ENCODE assay signal across 1 cellular context in the genomic region with DNA sequence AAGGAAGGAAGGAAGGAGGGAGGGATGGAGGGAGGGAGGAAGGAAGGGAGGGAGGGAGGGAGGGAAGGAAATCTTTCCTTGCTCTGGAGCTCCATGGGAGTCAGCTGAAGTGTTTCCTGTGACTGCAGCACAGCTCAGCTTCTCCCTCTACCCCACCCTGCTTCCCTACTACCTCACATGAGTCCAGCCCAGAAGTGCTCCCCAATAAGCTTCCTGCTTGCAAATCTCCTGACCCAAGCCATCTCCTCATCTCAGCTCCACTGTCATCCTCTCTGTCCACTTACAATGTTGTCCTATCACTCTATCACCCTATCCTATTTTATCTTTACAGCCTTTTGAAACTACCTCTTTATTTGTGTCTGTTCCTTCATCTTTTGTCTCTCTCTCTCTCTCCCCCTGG.
A peak's percentile ranks its signal among the peaks of the same experiment; 100 is the strongest.
TF ChIP-seq lines count a peak whose summit lies in the region.

No MANE protein-coding gene starts in this region.

TF ChIP-seq in HEK293, 187 proteins besides CTCF, POLR2A, EP300 and RAD21 (continued from another document):
- TF ChIP-seq, protein P1, sequence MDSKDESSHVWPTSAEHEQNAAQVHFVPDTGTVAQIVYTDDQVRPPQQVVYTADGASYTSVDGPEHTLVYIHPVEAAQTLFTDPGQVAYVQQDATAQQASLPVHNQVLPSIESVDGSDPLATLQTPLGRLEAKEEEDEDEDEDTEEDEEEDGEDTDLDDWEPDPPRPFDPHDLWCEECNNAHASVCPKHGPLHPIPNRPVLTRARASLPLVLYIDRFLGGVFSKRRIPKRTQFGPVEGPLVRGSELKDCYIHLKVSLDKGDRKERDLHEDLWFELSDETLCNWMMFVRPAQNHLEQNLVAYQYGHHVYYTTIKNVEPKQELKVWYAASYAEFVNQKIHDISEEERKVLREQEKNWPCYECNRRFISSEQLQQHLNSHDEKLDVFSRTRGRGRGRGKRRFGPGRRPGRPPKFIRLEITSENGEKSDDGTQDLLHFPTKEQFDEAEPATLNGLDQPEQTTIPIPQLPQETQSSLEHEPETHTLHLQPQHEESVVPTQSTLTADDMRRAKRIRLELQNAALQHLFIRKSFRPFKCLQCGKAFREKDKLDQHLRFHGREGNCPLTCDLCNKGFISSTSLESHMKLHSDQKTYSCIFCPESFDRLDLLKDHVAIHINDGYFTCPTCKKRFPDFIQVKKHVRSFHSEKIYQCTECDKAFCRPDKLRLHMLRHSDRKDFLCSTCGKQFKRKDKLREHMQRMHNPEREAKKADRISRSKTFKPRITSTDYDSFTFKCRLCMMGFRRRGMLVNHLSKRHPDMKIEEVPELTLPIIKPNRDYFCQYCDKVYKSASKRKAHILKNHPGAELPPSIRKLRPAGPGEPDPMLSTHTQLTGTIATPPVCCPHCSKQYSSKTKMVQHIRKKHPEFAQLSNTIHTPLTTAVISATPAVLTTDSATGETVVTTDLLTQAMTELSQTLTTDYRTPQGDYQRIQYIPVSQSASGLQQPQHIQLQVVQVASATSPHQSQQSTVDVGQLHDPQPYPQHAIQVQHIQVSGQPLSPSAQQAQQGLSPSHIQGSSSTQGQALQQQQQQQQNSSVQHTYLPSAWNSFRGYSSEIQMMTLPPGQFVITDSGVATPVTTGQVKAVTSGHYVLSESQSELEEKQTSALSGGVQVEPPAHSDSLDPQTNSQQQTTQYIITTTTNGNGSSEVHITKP (tag by site-specific recombination; IDR thresholded peaks at IDR 0.05), result no peak
- no peak for TF ChIP-seq ZNF76 (tag by site-specific recombination; IDR thresholded peaks at IDR 0.05; ENCODE audit: borderline replicate concordance, low read depth)
- TF ChIP-seq ZNF394 (tag by site-specific recombination; IDR thresholded peaks at IDR 0.05; ENCODE audit: borderline replicate concordance), result peak; percentile 76; the same call in 1 of the 2 replicates
- TF ChIP-seq ZBTB8A (tag by site-specific recombination; IDR thresholded peaks at IDR 0.05), result no peak
- no peak for TF ChIP-seq SALL2 (tag by site-specific recombination; IDR thresholded peaks at IDR 0.05; ENCODE audit: borderline replicate concordance)
- no peak for TF ChIP-seq ZNF549 (tag by site-specific recombination; IDR thresholded peaks at IDR 0.05)
- 0 out of 2 replicates have a peak, but pooled peaks have one; percentile 23 for TF ChIP-seq ZNF600 (tag by site-specific recombination; IDR thresholded peaks at IDR 0.05)
- peak; percentile 58 for TF ChIP-seq ZNF366 (tag by site-specific recombination; conservative IDR thresholded peaks at IDR 0.05)
